ENCODE assay signal across 13 cellular contexts in genomic region chr20:21027569-21027968, GRCh38.
A peak's percentile ranks its signal among the peaks of the same experiment; 100 is the strongest.
DNase-seq lines count a peak whose midpoint lies in the region; ATAC-seq lines count a peak whose summit lies in the region.
"Had no signal": no experiment of that assay in that cellular context is flagged by ENCODE, and none has a peak within 500 bp of the region (broad histone marks: within the 10 kb centered on the region; RNA-seq: fewer than 3 reads in every experiment).

No MANE protein-coding gene starts in this region.

- ATAC-seq in GM18498 (IDR thresholded peaks at IDR 0.05; ENCODE audit: unreplicated experiment) (no peak), GM21786 (IDR thresholded peaks at IDR 0.05; ENCODE audit: unreplicated experiment) (no peak), GM21381 (IDR thresholded peaks at IDR 0.05; ENCODE audit: unreplicated experiment) (no peak)
- ATAC-seq: heart left ventricle; naive thymus-derived CD8-positive, alpha-beta T cell had no signal

- DNase-seq in A172 (ENCODE audit: low spot score): peak; percentile 35
- peak; percentile 39 for DNase-seq in ELR (ENCODE audit: low read depth)
- DNase-seq in NAMALWA (ENCODE audit: low spot score): peak; percentile 18
- peak; percentile 1 for DNase-seq in cerebellar cortex (ENCODE audit: low spot score)
- no peak for DNase-seq in activated CD8-positive, alpha-beta memory T cell treated with anti-CD3 and anti-CD28 coated beads for 24 hours
- DNase-seq: activated CD4-positive, CD25-positive, alpha-beta regulatory T cell; dermis blood vessel endothelial cell; heart left ventricle; naive thymus-derived CD8-positive, alpha-beta T cell; NCI-H2171 treated with DMSO at 0.1 percent for 48 hours had no signal
